In the genomic region with DNA sequence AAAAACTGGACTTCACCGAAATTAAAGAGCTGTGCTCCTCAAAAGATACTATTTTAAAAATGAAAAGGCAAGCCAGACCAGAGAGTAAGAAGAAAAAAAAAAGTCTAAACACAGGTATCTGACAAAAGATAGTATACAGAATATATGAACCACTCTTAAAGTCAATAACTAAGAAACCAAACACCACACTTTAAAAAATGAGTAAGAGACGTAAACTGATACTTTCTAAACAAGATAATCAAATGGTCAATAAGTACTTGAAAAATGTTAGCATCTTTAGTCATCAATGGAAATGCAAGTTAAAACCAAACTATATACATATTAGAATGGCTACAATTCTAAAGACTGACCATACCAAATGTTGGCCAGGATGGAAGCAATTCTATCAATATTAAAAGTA, we compare ENCODE assay signal across 24 cellular contexts.
DNase-seq lines count a peak whose midpoint lies in the region; ATAC-seq, FAIRE-seq and TF ChIP-seq lines count a peak whose summit lies in the region.
"Had no signal": no experiment of that assay in that cellular context is flagged by ENCODE, and none has a peak within 500 bp of the region (broad histone marks: within the 10 kb centered on the region; RNA-seq: fewer than 3 reads in every experiment).

No MANE protein-coding gene starts in this region.

- in situ Hi-C loops in HepG2 (cut with HindIII; ENCODE audit: extremely low pct_ligation_motif_present, low pct_unique_long_range_greater_than_20kb): no loop called here
- in situ Hi-C loops in G401 (cut with HindIII; ENCODE audit: low sequenced_read_pairs): no loop called here

- H3K36me3 ChIP-seq in HepG2 (replicated peaks in 1 of 2; ENCODE audit: control insufficient read depth in 1 of 2, insufficient read depth in 2 of 2, low read length in 2 of 2) (no peaks in the 10 kb centered on the region), right lobe of liver (peaks cover 0 to 5% (median 0%) of the 10 kb centered on the region in 4 donors), PC-3 (ENCODE audit: low read depth, low read length) (no peaks in the 10 kb centered on the region)
- H3K36me3 ChIP-seq: HAP-1 had no signal

- POLR2A ChIA-PET in HepG2 (lab: Yijun Ruan, JAX) (no interaction called here), PC-3 (lab: Charles Lee; ENCODE audit: unreplicated experiment) (no interaction called here)

- TF ChIP-seq CTCF in HepG2 (CRISPR knock-in tag; IDR thresholded peaks at IDR 0.05) (no peak), right lobe of liver (IDR thresholded peaks at IDR 0.05) (no peak), PC-3 (conservative IDR thresholded peaks at IDR 0.05; ENCODE audit: low read depth, low read length) (no peak), nephron progenitor cell (IDR thresholded peaks at IDR 0.05) (no peak)

- no peaks in the 10 kb centered on the region for H3K27me3 Mint-ChIP-seq in nephron progenitor cell (ENCODE audit: low read depth, poor library complexity)
- H3K27me3 Mint-ChIP-seq: IgD-negative memory B cell had no signal

- H3K27ac ChIP-seq in HepG2 (ENCODE audit: extremely low read length, insufficient read depth, low read length): no peak overlapping the region
- H3K27ac ChIP-seq in right lobe of liver: no peak overlapping the region
- H3K27ac ChIP-seq in PC-3 (ENCODE audit: low read length): 0 out of 2 replicates have a peak overlapping the region, but pooled peaks have one; percentile 4
- H3K27ac ChIP-seq: 22Rv1, A549, C4-2B, GM23248 had no signal

- DNase-seq in NCI-H2107 treated with DMSO at 0.1 percent for 48 hours (lab: John Stamatoyannopoulos, UW; ENCODE audit: unreplicated experiment) (peak; percentile 28), NCI-H2107 (lab: John Stamatoyannopoulos, UW) (no peak), HepG2 (ENCODE audit: low spot score) (no peak), right lobe of liver (no peak), PC-3 (peak; percentile 69), nephron progenitor cell (no peak), DMS 273 treated with DMSO at 0.1 percent for 48 hours (lab: John Stamatoyannopoulos, UW) (no peak), G401 (ENCODE audit: low spot score) (no peak)
- DNase-seq: AML-193; Caco-2; CD4-positive, alpha-beta T cell; DMS153; DND-41; EL; GM23248 had no signal

- TF ChIP-seq POLR2A in HepG2 (IDR thresholded peaks at IDR 0.05; ENCODE audit: insufficient read depth in 1 of 2, low read depth in 2 of 2, low read length in 2 of 2) (no peak), right lobe of liver (IDR thresholded peaks at IDR 0.05) (no peak)

- no peak overlapping the region for H3K9ac ChIP-seq in HepG2 (ENCODE audit: insufficient read depth, low read depth, low read length)
- H3K9ac ChIP-seq in PC-3 (ENCODE audit: low read length): no peak overlapping the region
- H3K9ac ChIP-seq: GM23248 had no signal

- H3K4me1 ChIP-seq in HepG2 (ENCODE audit: insufficient read depth, low read length) (peaks cover 46% of the 10 kb centered on the region), right lobe of liver (peaks cover 0 to 27% (median 8%) of the 10 kb centered on the region in 4 donors), PC-3 (ENCODE audit: insufficient read depth, low read length) (peaks cover 48% of the 10 kb centered on the region)

- 95% methylated on average over 2 of the region's 2 CpGs for WGBS in HepG2 (ENCODE audit: low lambda C conversion rate)
- WGBS in right lobe of liver (ENCODE audit: insufficient coverage, low coverage, low lambda C conversion rate, missing lambda C conversion rate): 89% methylated on average over 2 of the region's 2 CpGs

- no peak overlapping the region for H2AFZ ChIP-seq in HepG2 (ENCODE audit: low read length)
- H2AFZ ChIP-seq in PC-3 (ENCODE audit: low read length): no peak overlapping the region
- H2AFZ ChIP-seq: GM23248 had no signal

- no peaks in the 10 kb centered on the region; the same call in 1 of the 2 replicates for H4K20me1 ChIP-seq in HepG2 (ENCODE audit: insufficient read depth, low read length)
- peaks cover 3% of the 10 kb centered on the region; the same call in 1 of the 2 replicates for H4K20me1 ChIP-seq in PC-3 (ENCODE audit: low read length)

- intact Hi-C loops in HepG2 (cut with micrococcal nuclease; ENCODE audit: unreplicated experiment) (no loop called here), right lobe of liver (cut with DNase I) (no loop called here), PC-3 (cut with micrococcal nuclease) (no loop called here)

- no TSS peak for BruUV-seq in HepG2 (replicated peaks; lab: Mats Ljungman, UMichigan)
- no TSS peak for BruUV-seq in PC-3 (replicated peaks; lab: Mats Ljungman, UMichigan)

- peaks cover 8% of the 10 kb centered on the region for H3K79me2 ChIP-seq in HepG2 (ENCODE audit: insufficient read depth, low read length)
- H3K79me2 ChIP-seq in PC-3 (ENCODE audit: low read length): peaks cover 4% of the 10 kb centered on the region; the same call in 1 of the 2 replicates

- H3K9me3 ChIP-seq in HepG2 (ENCODE audit: low read length) (no peaks in the 10 kb centered on the region), right lobe of liver (no peaks in the 10 kb centered on the region), PC-3 (ENCODE audit: low read length) (no peaks in the 10 kb centered on the region)
- H3K9me3 ChIP-seq: A549, Caco-2, HAP-1 had no signal

- no peak overlapping the region for H3K4me3 ChIP-seq in HepG2 (replicated peaks in 1 of 3; ENCODE audit: insufficient read depth in 1 of 3, low read depth in 2 of 3, low read length in 3 of 3)
- H3K4me3 ChIP-seq in right lobe of liver: no peak overlapping the region
- no peak overlapping the region for H3K4me3 ChIP-seq in PC-3 (ENCODE audit: low read length)
- H3K4me3 ChIP-seq: A549, GM23248, HAP-1 had no signal

- H3K27me3 ChIP-seq in HepG2 (ENCODE audit: control insufficient read depth in 1 of 2, insufficient read depth in 2 of 2, low read length in 2 of 2) (no peaks in the 10 kb centered on the region), right lobe of liver (no peaks in the 10 kb centered on the region), PC-3 (ENCODE audit: low read length) (no peaks in the 10 kb centered on the region)

- H3K4me3 Mint-ChIP-seq in nephron progenitor cell: no peak overlapping the region
- H3K4me3 Mint-ChIP-seq: CD4-positive, alpha-beta T cell; IgD-negative memory B cell had no signal

- peak overlapping the region; percentile 17 for H3K27ac Mint-ChIP-seq in nephron progenitor cell
- H3K27ac Mint-ChIP-seq: CD4-positive, alpha-beta T cell; IgD-negative memory B cell had no signal

- H3K9me3 Mint-ChIP-seq in nephron progenitor cell: no peaks in the 10 kb centered on the region
- H3K9me3 Mint-ChIP-seq: CD4-positive, alpha-beta T cell; IgD-negative memory B cell had no signal

- no peak for FAIRE-seq in HepG2 (lab: Jason Lieb, UNC)
- FAIRE-seq: A549, G401.6, GM12891, GM19239, HTR-8/SVneo had no signal

- TF ChIP-seq EP300 in HepG2 (IDR thresholded peaks at IDR 0.05; ENCODE audit: low read depth in 2 of 2, low read length in 2 of 2): no peak
- no peak for TF ChIP-seq EP300 in HepG2 (CRISPR knock-in tag; IDR thresholded peaks at IDR 0.05; ENCODE audit: borderline replicate concordance)

- H3K9me2 ChIP-seq in PC-3 (replicated peaks; ENCODE audit: low read length): no peaks in the 10 kb centered on the region

- H3K4me2 ChIP-seq in HepG2 (ENCODE audit: low read depth, low read length) (no peak overlapping the region), PC-3 (ENCODE audit: low read length) (peak overlapping the region; percentile 20; the same call in 1 of the 2 replicates)
- H3K4me2 ChIP-seq: A549 had no signal

- ATAC-seq in HepG2 (no peak), right lobe of liver (no peak), PC-3 (peak; percentile 71)
- ATAC-seq: A549 had no signal

- peaks cover 34% of the 10 kb centered on the region for H3K4me1 Mint-ChIP-seq in nephron progenitor cell

- CTCF ChIA-PET in HepG2 (lab: Yijun Ruan, JAX; ENCODE audit: low intra/inter-chr PET ratio, low total read pairs): no interaction called here
- CTCF ChIA-PET in PC-3 (lab: Charles Lee): no interaction called here

- H3K36me3 Mint-ChIP-seq in nephron progenitor cell (ENCODE audit: low read depth): no peaks in the 10 kb centered on the region

- no peak for TF ChIP-seq RAD21 in HepG2 (CRISPR knock-in tag; IDR thresholded peaks at IDR 0.05)

- no peaks in the 10 kb centered on the region for H3F3A ChIP-seq in PC-3 (ENCODE audit: low read length, unreplicated experiment)

TF ChIP-seq in HepG2, 621 proteins besides CTCF, POLR2A, EP300 and RAD21:
- peak; percentile 84; the same call in 1 of the 2 replicates for TF ChIP-seq SIX1 (CRISPR knock-in tag; IDR thresholded peaks at IDR 0.05; ENCODE audit: borderline replicate concordance)
- TF ChIP-seq CENPX (CRISPR knock-in tag; IDR thresholded peaks at IDR 0.05): no peak

Comparison
In these comparisons a context has a peak if more than half of its experiments do, and no peak if none do; other contexts are left out.
1. DNase-seq: peak in NCI-H2107 treated with DMSO at 0.1 percent for 48 hours (single experiment) and PC-3 (single experiment); none in NCI-H2107 (single experiment), HepG2 (single experiment), right lobe of liver (0 of 3), nephron progenitor cell (single experiment), DMS 273 treated with DMSO at 0.1 percent for 48 hours (single experiment) and G401 (single experiment).